1 cellular context compared by ENCODE assay signal in the genomic region with DNA sequence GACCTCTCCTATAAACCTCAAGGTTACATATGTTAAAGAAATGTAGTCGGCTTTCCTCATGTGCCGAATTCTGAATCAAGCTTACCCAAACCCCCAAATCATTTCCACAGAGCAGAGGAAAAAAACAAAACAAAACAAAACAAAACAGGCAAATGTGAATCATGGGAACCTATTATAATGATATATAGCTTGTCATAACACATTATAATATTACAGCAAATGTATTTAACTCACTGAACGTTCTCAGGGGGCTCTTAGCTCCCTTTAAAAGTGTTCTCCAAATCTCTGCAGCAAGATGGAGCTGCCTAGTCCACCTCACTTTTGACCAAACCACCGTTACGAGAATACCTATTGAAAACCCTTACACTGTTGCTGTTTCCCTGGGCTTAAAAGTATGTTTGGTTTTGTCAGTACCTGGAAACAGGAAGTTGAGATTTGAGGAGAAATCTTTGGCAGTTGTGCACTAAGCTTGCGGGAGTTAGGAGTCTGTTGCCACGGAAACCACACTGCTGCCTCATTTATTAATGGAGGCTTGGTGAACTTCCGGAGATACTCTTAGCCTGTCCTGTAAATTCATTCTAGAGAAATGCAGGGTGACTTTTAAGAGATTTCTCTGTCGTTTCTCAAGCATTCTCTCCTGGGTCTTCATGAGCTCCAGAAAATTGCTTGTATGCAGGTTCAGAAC.
TF ChIP-seq lines count a peak whose summit lies in the region.

No MANE protein-coding gene starts in this region.

TF ChIP-seq in K562, 482 proteins besides CTCF, POLR2A, EP300 and RAD21 (continued from another document):
- TF ChIP-seq PKNOX1 (IDR thresholded peaks at IDR 0.05) = peak; percentile 46; the same call in 1 of the 2 replicates
- no peak for TF ChIP-seq SAFB2 (IDR thresholded peaks at IDR 0.05; ENCODE audit: borderline replicate concordance, low read depth, low read length, severe bottlenecking)
- TF ChIP-seq YY1 (IDR thresholded peaks at IDR 0.05; ENCODE audit: borderline replicate concordance in 1 of 3, control insufficient read depth in 1 of 3, extremely low read depth in 1 of 3, insufficient read depth in 3 of 3, insufficient read length in 1 of 3, insufficient replicate concordance in 2 of 3, low read depth in 1 of 3, low read length in 2 of 3) = peak in 1 of 3 experiments; percentile 64
- TF ChIP-seq HDAC1 (IDR thresholded peaks at IDR 0.05) = 0 out of 4 replicates have a peak, but pooled peaks of 1 of the 2 experiments have one; percentile 65
- TF ChIP-seq ETV1 (tag; conservative IDR thresholded peaks at IDR 0.05; ENCODE audit: low read depth) = peak; percentile 84
- TF ChIP-seq CSDE1 (IDR thresholded peaks at IDR 0.05) = 0 out of 4 replicates have a peak, but pooled peaks of 1 of the 2 experiments have one; percentile 22
- TF ChIP-seq ELF1 (tag; IDR thresholded peaks at IDR 0.05) = peak; percentile 61; the same call in 1 of the 2 replicates
- 0 out of 2 replicates have a peak, but pooled peaks have one; percentile 21 for TF ChIP-seq ZKSCAN8 (CRISPR knock-in tag; IDR thresholded peaks at IDR 0.05)
